Comparison of ENCODE assay signal across 1 cellular context in genomic region chr10:76035728-76036409, GRCh38.
TF ChIP-seq lines count a peak whose summit lies in the region.

No MANE protein-coding gene starts in this region.

TF ChIP-seq in GM23338, 12 proteins besides CTCF, POLR2A, EP300 and RAD21 (continued from another document):
- TF ChIP-seq, protein P1, sequence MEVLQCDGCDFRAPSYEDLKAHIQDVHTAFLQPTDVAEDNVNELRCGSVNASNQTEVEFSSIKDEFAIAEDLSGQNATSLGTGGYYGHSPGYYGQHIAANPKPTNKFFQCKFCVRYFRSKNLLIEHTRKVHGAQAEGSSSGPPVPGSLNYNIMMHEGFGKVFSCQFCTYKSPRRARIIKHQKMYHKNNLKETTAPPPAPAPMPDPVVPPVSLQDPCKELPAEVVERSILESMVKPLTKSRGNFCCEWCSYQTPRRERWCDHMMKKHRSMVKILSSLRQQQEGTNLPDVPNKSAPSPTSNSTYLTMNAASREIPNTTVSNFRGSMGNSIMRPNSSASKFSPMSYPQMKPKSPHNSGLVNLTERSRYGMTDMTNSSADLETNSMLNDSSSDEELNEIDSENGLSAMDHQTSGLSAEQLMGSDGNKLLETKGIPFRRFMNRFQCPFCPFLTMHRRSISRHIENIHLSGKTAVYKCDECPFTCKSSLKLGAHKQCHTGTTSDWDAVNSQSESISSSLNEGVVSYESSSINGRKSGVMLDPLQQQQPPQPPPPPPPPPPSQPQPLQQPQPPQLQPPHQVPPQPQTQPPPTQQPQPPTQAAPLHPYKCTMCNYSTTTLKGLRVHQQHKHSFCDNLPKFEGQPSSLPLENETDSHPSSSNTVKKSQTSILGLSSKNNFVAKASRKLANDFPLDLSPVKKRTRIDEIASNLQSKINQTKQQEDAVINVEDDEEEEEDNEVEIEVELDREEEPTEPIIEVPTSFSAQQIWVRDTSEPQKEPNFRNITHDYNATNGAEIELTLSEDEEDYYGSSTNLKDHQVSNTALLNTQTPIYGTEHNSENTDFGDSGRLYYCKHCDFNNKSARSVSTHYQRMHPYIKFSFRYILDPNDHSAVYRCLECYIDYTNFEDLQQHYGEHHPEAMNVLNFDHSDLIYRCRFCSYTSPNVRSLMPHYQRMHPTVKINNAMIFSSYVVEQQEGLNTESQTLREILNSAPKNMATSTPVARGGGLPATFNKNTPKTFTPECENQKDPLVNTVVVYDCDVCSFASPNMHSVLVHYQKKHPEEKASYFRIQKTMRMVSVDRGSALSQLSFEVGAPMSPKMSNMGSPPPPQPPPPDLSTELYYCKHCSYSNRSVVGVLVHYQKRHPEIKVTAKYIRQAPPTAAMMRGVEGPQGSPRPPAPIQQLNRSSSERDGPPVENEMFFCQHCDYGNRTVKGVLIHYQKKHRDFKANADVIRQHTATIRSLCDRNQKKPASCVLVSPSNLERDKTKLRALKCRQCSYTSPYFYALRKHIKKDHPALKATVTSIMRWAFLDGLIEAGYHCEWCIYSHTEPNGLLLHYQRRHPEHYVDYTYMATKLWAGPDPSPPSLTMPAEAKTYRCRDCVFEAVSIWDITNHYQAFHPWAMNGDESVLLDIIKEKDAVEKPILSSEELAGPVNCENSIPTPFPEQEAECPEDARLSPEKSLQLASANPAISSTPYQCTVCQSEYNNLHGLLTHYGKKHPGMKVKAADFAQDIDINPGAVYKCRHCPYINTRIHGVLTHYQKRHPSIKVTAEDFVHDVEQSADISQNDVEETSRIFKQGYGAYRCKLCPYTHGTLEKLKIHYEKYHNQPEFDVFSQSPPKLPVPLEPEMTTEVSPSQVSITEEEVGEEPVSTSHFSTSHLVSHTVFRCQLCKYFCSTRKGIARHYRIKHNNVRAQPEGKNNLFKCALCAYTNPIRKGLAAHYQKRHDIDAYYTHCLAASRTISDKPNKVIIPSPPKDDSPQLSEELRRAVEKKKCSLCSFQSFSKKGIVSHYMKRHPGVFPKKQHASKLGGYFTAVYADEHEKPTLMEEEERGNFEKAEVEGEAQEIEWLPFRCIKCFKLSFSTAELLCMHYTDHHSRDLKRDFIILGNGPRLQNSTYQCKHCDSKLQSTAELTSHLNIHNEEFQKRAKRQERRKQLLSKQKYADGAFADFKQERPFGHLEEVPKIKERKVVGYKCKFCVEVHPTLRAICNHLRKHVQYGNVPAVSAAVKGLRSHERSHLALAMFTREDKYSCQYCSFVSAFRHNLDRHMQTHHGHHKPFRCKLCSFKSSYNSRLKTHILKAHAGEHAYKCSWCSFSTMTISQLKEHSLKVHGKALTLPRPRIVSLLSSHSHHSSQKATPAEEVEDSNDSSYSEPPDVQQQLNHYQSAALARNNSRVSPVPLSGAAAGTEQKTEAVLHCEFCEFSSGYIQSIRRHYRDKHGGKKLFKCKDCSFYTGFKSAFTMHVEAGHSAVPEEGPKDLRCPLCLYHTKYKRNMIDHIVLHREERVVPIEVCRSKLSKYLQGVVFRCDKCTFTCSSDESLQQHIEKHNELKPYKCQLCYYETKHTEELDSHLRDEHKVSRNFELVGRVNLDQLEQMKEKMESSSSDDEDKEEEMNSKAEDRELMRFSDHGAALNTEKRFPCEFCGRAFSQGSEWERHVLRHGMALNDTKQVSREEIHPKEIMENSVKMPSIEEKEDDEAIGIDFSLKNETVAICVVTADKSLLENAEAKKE (CRISPR knock-in tag; IDR thresholded peaks at IDR 0.05): no peak
- TF ChIP-seq ZNF114 (CRISPR knock-in tag; IDR thresholded peaks at IDR 0.05): no peak
- no peak for TF ChIP-seq JUNB (IDR thresholded peaks at IDR 0.05; ENCODE audit: unreplicated experiment)
- TF ChIP-seq STAT1 (IDR thresholded peaks at IDR 0.05; ENCODE audit: unreplicated experiment): no peak
- TF ChIP-seq, protein P2, sequence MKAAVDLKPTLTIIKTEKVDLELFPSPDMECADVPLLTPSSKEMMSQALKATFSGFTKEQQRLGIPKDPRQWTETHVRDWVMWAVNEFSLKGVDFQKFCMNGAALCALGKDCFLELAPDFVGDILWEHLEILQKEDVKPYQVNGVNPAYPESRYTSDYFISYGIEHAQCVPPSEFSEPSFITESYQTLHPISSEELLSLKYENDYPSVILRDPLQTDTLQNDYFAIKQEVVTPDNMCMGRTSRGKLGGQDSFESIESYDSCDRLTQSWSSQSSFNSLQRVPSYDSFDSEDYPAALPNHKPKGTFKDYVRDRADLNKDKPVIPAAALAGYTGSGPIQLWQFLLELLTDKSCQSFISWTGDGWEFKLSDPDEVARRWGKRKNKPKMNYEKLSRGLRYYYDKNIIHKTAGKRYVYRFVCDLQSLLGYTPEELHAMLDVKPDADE (IDR thresholded peaks at IDR 0.05): no peak
- TF ChIP-seq ZNF331 (CRISPR knock-in tag; IDR thresholded peaks at IDR 0.05; ENCODE audit: low read depth): no peak
